In genomic region chr17:43388198-43389021, GRCh38 we compare ENCODE assay signal across 8 cellular contexts. TPM values are rescaled to one million over a fixed set of nuclear protein-coding genes. Genes with fewer than 3 reads are reported as not detected.
DNase-seq lines count a peak whose midpoint lies in the region; ATAC-seq, FAIRE-seq and TF ChIP-seq lines count a peak whose summit lies in the region.

No MANE protein-coding gene starts in this region.

- peaks cover 6% of the 10 kb centered on the region for H3K27me3 Mint-ChIP-seq in astrocyte (ENCODE audit: low read depth, unreplicated experiment)

- peak overlapping the region; percentile 94 for H2AFZ ChIP-seq in astrocyte (ENCODE audit: low read depth, low read length)

- peak overlapping the region; percentile 96 for H3K27ac Mint-ChIP-seq in astrocyte (ENCODE audit: unreplicated experiment)

- peaks cover 4% of the 10 kb centered on the region for H3K4me1 Mint-ChIP-seq in astrocyte (ENCODE audit: low read depth, unreplicated experiment)

- H3K9me3 ChIP-seq in astrocyte (ENCODE audit: insufficient read depth, low read depth, low read length) (no peaks in the 10 kb centered on the region), aorta (ENCODE audit: control insufficient read depth, low read length) (no peaks in the 10 kb centered on the region)

- H3K27ac ChIP-seq in astrocyte (ENCODE audit: low read depth, low read length), result peak overlapping the region; percentile 97
- peak overlapping the region; percentile 94 to 97 for H3K27ac ChIP-seq in aorta (ENCODE audit: low read depth in 1 of 2, low read length in 2 of 2)

- H3K4me3 ChIP-seq in astrocyte (ENCODE audit: insufficient read depth, low read depth, low read length) (peak overlapping the region; percentile 78), aorta (ENCODE audit: low read length in 2 of 2) (peak overlapping the region; percentile 38 to 46)

- TF ChIP-seq CTCF in GM12873 (IDR thresholded peaks at IDR 0.05; ENCODE audit: insufficient read depth, low read depth, low read length, missing control alignments), result peak; percentile 2
- TF ChIP-seq CTCF in astrocyte (IDR thresholded peaks at IDR 0.05; ENCODE audit: insufficient read depth, low read depth, low read length), result no peak

- no peaks in the 10 kb centered on the region for H3K36me3 Mint-ChIP-seq in astrocyte (ENCODE audit: low read depth, unreplicated experiment)

- H3K4me3 Mint-ChIP-seq in astrocyte (ENCODE audit: unreplicated experiment), result peak overlapping the region; percentile 86

- H3K9ac ChIP-seq in astrocyte (ENCODE audit: low read length), result peak overlapping the region; percentile 96

- ATAC-seq in HG02884 (IDR thresholded peaks at IDR 0.05; ENCODE audit: unreplicated experiment), result peak; percentile 68
- ATAC-seq in aorta (ENCODE audit: low FRiP score), result peak; percentile 94

- peaks cover 9% of the 10 kb centered on the region for H3K4me1 ChIP-seq in astrocyte (ENCODE audit: insufficient read depth, low read length)
- H3K4me1 ChIP-seq in aorta (ENCODE audit: control insufficient read depth in 1 of 2, insufficient read depth in 2 of 2, low read length in 2 of 2), result no peaks in the 10 kb centered on the region

- H3K9me3 Mint-ChIP-seq in astrocyte (ENCODE audit: unreplicated experiment), result no peaks in the 10 kb centered on the region

- DNase-seq in NCI-H187 treated with DMSO at 0.1 percent for 48 hours (lab: John Stamatoyannopoulos, UW) (peak; percentile 35), T-helper 22 cell (ENCODE audit: low read depth) (peak; percentile 81), astrocyte (ENCODE audit: low read depth) (peak; percentile 90), hepatic stellate cell (ENCODE audit: low spot score) (peak; percentile 87), renal cortical epithelial cell (ENCODE audit: low read depth) (peak; percentile 82), aorta (peak; percentile 96)

- H3K27me3 ChIP-seq in astrocyte (ENCODE audit: insufficient read depth, low read length), result no peaks in the 10 kb centered on the region
- H3K27me3 ChIP-seq in aorta (ENCODE audit: control insufficient read depth in 1 of 2, insufficient read depth in 2 of 2, low read length in 1 of 2), result no peaks in the 10 kb centered on the region

- intact Hi-C loops in aorta (cut with DNase I), result loop anchor here in 1 of 2 donors (1.0 kb wide), 1 partner anchor 20 kb away; no protein-coding TSS in a partner anchor

- peak; percentile 100 for FAIRE-seq in astrocyte (lab: Jason Lieb, UNC)

- H3K4me2 ChIP-seq in astrocyte (ENCODE audit: low read length), result peak overlapping the region; percentile 100

- H3K36me3 ChIP-seq in astrocyte (ENCODE audit: insufficient read depth, low read length) (no peaks in the 10 kb centered on the region), aorta (ENCODE audit: control insufficient read depth in 1 of 2, insufficient read depth in 2 of 2, low read length in 1 of 2) (no peaks in the 10 kb centered on the region)

- WGBS in aorta, 2 donors, result 1% methylated on average over 41 to 42 of the region's 42 CpGs

- no peaks in the 10 kb centered on the region for H4K20me1 ChIP-seq in astrocyte (ENCODE audit: insufficient read depth, low read length)

- H3K79me2 ChIP-seq in astrocyte (ENCODE audit: insufficient read depth, low read length), result no peaks in the 10 kb centered on the region

RNA-seq across cellular contexts. Expression of gene ARL4D, which starts 10.4 kb away (rescaled TPM):
- total RNA-seq in astrocyte (19.7 and 26.3 TPM in 2 replicates), renal cortical epithelial cell (17.2 and 26.5 TPM in 2 replicates), aorta (10 to 100 TPM in 1 of 2 donors, 1 to 10 TPM in 1; 6.9 to 14.2 TPM)
- polyA plus RNA-seq in aorta, result 1 to 10 TPM; 4.0 to 9.9 TPM

Comparison
In these comparisons a context has a peak if more than half of its experiments do, and no peak if none do; other contexts are left out.
1. Peak in every context shown above with its lines: DNase-seq, ATAC-seq, H3K4me3 ChIP-seq and H3K27ac ChIP-seq.
2. DNase-seq: peak in every context shown above with its lines; median percentile 96 in aorta; 90 in astrocyte; 87 in hepatic stellate cell; 82 in renal cortical epithelial cell; 81 in T-helper 22 cell; 35 in NCI-H187 treated with DMSO at 0.1 percent for 48 hours.